ENCODE assay signal across 10 cellular contexts in the genomic region with DNA sequence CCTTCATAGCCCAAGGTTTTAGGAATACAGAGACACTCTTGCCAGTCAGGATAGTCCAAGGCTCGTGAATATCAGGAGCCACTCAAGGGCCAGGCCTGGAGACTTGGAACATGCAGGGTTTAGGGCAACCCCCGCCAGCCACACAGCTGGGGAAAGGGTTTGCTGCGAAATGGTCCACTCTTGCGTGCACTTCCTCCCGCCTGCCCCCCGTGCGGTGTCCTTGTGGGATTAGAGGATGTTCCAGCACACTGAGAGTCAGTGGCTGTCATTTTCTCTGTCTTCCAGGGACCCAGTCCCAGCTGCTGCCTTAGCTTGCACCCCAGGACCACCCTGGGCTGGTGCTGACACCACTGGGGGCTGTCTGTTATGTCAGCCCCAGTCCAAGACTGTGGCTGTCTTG.
"Had no signal": no experiment of that assay in that cellular context is flagged by ENCODE, and none has a peak within 500 bp of the region (broad histone marks: within the 10 kb centered on the region; RNA-seq: fewer than 3 reads in every experiment).

No MANE protein-coding gene starts in this region.

- ATAC-seq: activated T-cell treated with anti-CD3 and anti-CD28 coated beads, Interleukin-2, amount 50 U/mL, for 72 hours; effector memory CD8-positive, alpha-beta T cell had no signal

- H3K27ac ChIP-seq: suprapubic skin, vagina, VCaP had no signal

- H3K4me3 ChIP-seq: suprapubic skin, transverse colon, vagina had no signal

- H3K27me3 ChIP-seq: suprapubic skin, transverse colon, vagina had no signal

- DNase-seq: activated CD4-positive, alpha-beta T cell treated with anti-CD3 and anti-CD28 coated beads for 1 hour; activated gamma-delta T cell; activated T-cell treated with anti-CD3 and anti-CD28 coated beads, Interleukin-2, amount 50 U/mL, for 72 hours; dermis blood vessel endothelial cell; effector memory CD8-positive, alpha-beta T cell; nephron progenitor cell; transverse colon had no signal

- H3K9me3 ChIP-seq: suprapubic skin, transverse colon, vagina had no signal
